ENCODE assay signal across 6 cellular contexts in genomic region chr19:18278521-18279265, GRCh38. TPM values are rescaled to one million over a fixed set of nuclear protein-coding genes. Genes with fewer than 3 reads are reported as not detected.
DNase-seq lines count a peak whose midpoint lies in the region; ATAC-seq and TF ChIP-seq lines count a peak whose summit lies in the region.

No MANE protein-coding gene starts in this region.

- H3K36me3 Mint-ChIP-seq in activated CD4-positive, alpha-beta T cell treated with anti-CD3 and anti-CD28 coated beads for 36 hours (ENCODE audit: low read depth) = peaks cover 31% of the 10 kb centered on the region
- peaks cover 85% of the 10 kb centered on the region for H3K36me3 Mint-ChIP-seq in central memory CD8-positive, alpha-beta T cell (ENCODE audit: insufficient read depth)
- peaks cover 17% of the 10 kb centered on the region for H3K36me3 Mint-ChIP-seq in osteocyte (ENCODE audit: unreplicated experiment)

- no peak for ATAC-seq in activated CD4-positive, alpha-beta T cell treated with anti-CD3 and anti-CD28 coated beads for 36 hours
- ATAC-seq in central memory CD8-positive, alpha-beta T cell (replicated peaks; ENCODE audit: extremely low read depth, poor library complexity, severe bottlenecking) = no peak
- ATAC-seq in GM21825 (IDR thresholded peaks at IDR 0.05; ENCODE audit: unreplicated experiment) = no peak

- CTCF ChIA-PET in activated CD4-positive, alpha-beta T cell treated with anti-CD3 and anti-CD28 coated beads for 36 hours (lab: Charles Lee) = interaction anchor here (0.6 to 7.5 kb wide), 34 partner anchors 8 to 136 kb away, joined by 3 to 208 read pairs (median 5); partner anchors contain the start of genes LSM4 and MPV17L2

- H3K27me3 Mint-ChIP-seq in activated CD4-positive, alpha-beta T cell treated with anti-CD3 and anti-CD28 coated beads for 36 hours = no peaks in the 10 kb centered on the region
- no peaks in the 10 kb centered on the region for H3K27me3 Mint-ChIP-seq in central memory CD8-positive, alpha-beta T cell
- H3K27me3 Mint-ChIP-seq in osteocyte (ENCODE audit: unreplicated experiment) = no peaks in the 10 kb centered on the region

- POLR2A ChIA-PET in activated CD4-positive, alpha-beta T cell treated with anti-CD3 and anti-CD28 coated beads for 36 hours (lab: Charles Lee) = interaction anchor here (0.6 to 11.4 kb wide), 19 partner anchors 13 to 234 kb away, joined by 3 to 291 read pairs (median 8); partner anchors contain the start of genes LSM4, PGPEP1, RAB3A and SSBP4

- H3K4me3 Mint-ChIP-seq in activated CD4-positive, alpha-beta T cell treated with anti-CD3 and anti-CD28 coated beads for 36 hours = peak overlapping the region; percentile 86
- peak overlapping the region; percentile 100 for H3K4me3 Mint-ChIP-seq in central memory CD8-positive, alpha-beta T cell
- peak overlapping the region; percentile 94 for H3K4me3 Mint-ChIP-seq in osteocyte (ENCODE audit: unreplicated experiment)

- intact Hi-C loops in activated CD4-positive, alpha-beta T cell treated with anti-CD3 and anti-CD28 coated beads for 36 hours (cut with DNase I, micrococcal nuclease) = loop anchor here (1.0 to 5.0 kb wide), 10 partner anchors 14 to 160 kb away; partner anchors contain the start of genes LSM4 (in 2 of the 2), MPV17L2 (in 1 of the 2) and RAB3A (in 1 of the 2)

- DNase-seq in activated CD4-positive, alpha-beta T cell treated with anti-CD3 and anti-CD28 coated beads for 36 hours = peak; percentile 76
- no peak for DNase-seq in activated CD4-positive, alpha-beta T cell treated with anti-CD3 and anti-CD28 coated beads for 1 hour
- DNase-seq in central memory CD8-positive, alpha-beta T cell (ENCODE audit: low spot score in 2 of 2) = peak in 1 of 2 donors; percentile 60
- no peak for DNase-seq in osteocyte (ENCODE audit: extremely low spot score, unreplicated experiment)
- DNase-seq in dedifferentiated amniotic fluid mesenchymal stem cell (ENCODE audit: extremely low spot score) = no peak

- no peaks in the 10 kb centered on the region for H3K9me3 Mint-ChIP-seq in activated CD4-positive, alpha-beta T cell treated with anti-CD3 and anti-CD28 coated beads for 36 hours (ENCODE audit: low read depth)
- H3K9me3 Mint-ChIP-seq in central memory CD8-positive, alpha-beta T cell = no peaks in the 10 kb centered on the region
- no peaks in the 10 kb centered on the region for H3K9me3 Mint-ChIP-seq in osteocyte (ENCODE audit: unreplicated experiment)

- peak overlapping the region; percentile 99 for H3K27ac Mint-ChIP-seq in activated CD4-positive, alpha-beta T cell treated with anti-CD3 and anti-CD28 coated beads for 36 hours
- peak overlapping the region; percentile 100 for H3K27ac Mint-ChIP-seq in central memory CD8-positive, alpha-beta T cell (ENCODE audit: low read depth)
- peak overlapping the region; percentile 99 for H3K27ac Mint-ChIP-seq in osteocyte (ENCODE audit: unreplicated experiment)

- peak; percentile 50 for TF ChIP-seq CTCF in osteocyte (IDR thresholded peaks at IDR 0.05)

- H3K4me1 Mint-ChIP-seq in activated CD4-positive, alpha-beta T cell treated with anti-CD3 and anti-CD28 coated beads for 36 hours = peaks cover 49% of the 10 kb centered on the region
- peaks cover 49% of the 10 kb centered on the region for H3K4me1 Mint-ChIP-seq in central memory CD8-positive, alpha-beta T cell
- peaks cover 57% of the 10 kb centered on the region for H3K4me1 Mint-ChIP-seq in osteocyte (ENCODE audit: unreplicated experiment)

RNA-seq across cellular contexts. Expression of gene JUND, which starts 2.7 kb away (rescaled TPM):
- total RNA-seq in activated CD4-positive, alpha-beta T cell treated with anti-CD3 and anti-CD28 coated beads for 36 hours = 100 to 1,000 TPM; 254 to 311 TPM
- 203 and 241 TPM in 2 replicates for total RNA-seq in osteocyte

RNA-seq across cellular contexts. Expression of gene IQCN, which starts 4.4 kb away (rescaled TPM):
- under 1 TPM; 0.40 to 0.43 TPM for total RNA-seq in activated CD4-positive, alpha-beta T cell treated with anti-CD3 and anti-CD28 coated beads for 36 hours
- total RNA-seq in osteocyte = 6.9 and 10.4 TPM in 2 replicates

RNA-seq across cellular contexts. Expression of gene LSM4, which starts 44.2 kb away (rescaled TPM):
- total RNA-seq in activated CD4-positive, alpha-beta T cell treated with anti-CD3 and anti-CD28 coated beads for 36 hours = 100 to 1,000 TPM; 269 to 370 TPM
- 92.1 and 98.1 TPM in 2 replicates for total RNA-seq in osteocyte

RNA-seq across cellular contexts. Expression of gene PDE4C, which starts 52.5 kb away (rescaled TPM):
- not detected for total RNA-seq in activated CD4-positive, alpha-beta T cell treated with anti-CD3 and anti-CD28 coated beads for 36 hours
- total RNA-seq in osteocyte = 0.21 TPM in 1 of 2 replicates, not detected in the other
